1 cellular context compared by ENCODE assay signal in genomic region chr17:42866631-42867575, GRCh38.
A peak's percentile ranks its signal among the peaks of the same experiment; 100 is the strongest.
TF ChIP-seq lines count a peak whose summit lies in the region.

No MANE protein-coding gene starts in this region.

TF ChIP-seq in HepG2, 621 proteins besides CTCF, POLR2A, EP300 and RAD21 (continued from another document and continues in another):
- TF ChIP-seq MIER2 (CRISPR knock-in tag; IDR thresholded peaks at IDR 0.05) (peak; percentile 6; the same call in 1 of the 2 replicates), FOXO1 (CRISPR knock-in tag; IDR thresholded peaks at IDR 0.05) (peak; percentile 61; the same call in 1 of the 2 replicates), SP5 (CRISPR knock-in tag; IDR thresholded peaks at IDR 0.05; ENCODE audit: borderline replicate concordance, low read depth) (peak; percentile 96), ZBTB38 (CRISPR knock-in tag; IDR thresholded peaks at IDR 0.05) (no peak), ZNF549 (CRISPR knock-in tag; IDR thresholded peaks at IDR 0.05) (no peak), MXD1 (CRISPR knock-in tag; IDR thresholded peaks at IDR 0.05) (no peak), ZNF333 (CRISPR knock-in tag; IDR thresholded peaks at IDR 0.05; ENCODE audit: borderline replicate concordance) (0 out of 2 replicates have a peak, but pooled peaks have one; percentile 27), ZBTB25 (CRISPR knock-in tag; IDR thresholded peaks at IDR 0.05) (no peak), AKAP8 (CRISPR knock-in tag; IDR thresholded peaks at IDR 0.05) (no peak), NR2F1 (CRISPR knock-in tag; IDR thresholded peaks at IDR 0.05) (peak; percentile 74 to 94; a peak in 3 of 4 replicates), HNRNPLL (IDR thresholded peaks at IDR 0.05; ENCODE audit: low read depth, low read length, poor library complexity, severe bottlenecking) (no peak), ZFP37 (CRISPR knock-in tag; IDR thresholded peaks at IDR 0.05; ENCODE audit: borderline replicate concordance) (no peak), MAFK (conservative IDR thresholded peaks at IDR 0.05 in 1 of 2, IDR thresholded peaks at IDR 0.05 in 1 of 2; ENCODE audit: low read length in 2 of 2) (no peak), ZMAT3 (CRISPR knock-in tag; conservative IDR thresholded peaks at IDR 0.05) (no peak), ZNF124 (CRISPR knock-in tag; IDR thresholded peaks at IDR 0.05) (no peak; the same call in 1 of the 2 replicates), DMAP1 (CRISPR knock-in tag; IDR thresholded peaks at IDR 0.05) (no peak), ZHX1 (CRISPR knock-in tag; IDR thresholded peaks at IDR 0.05; ENCODE audit: low read depth) (no peak), CCAR2 (optimal IDR thresholded peaks at IDR 0.05; ENCODE audit: low read depth, low read length) (no peak), ZC3H13 (CRISPR knock-in tag; IDR thresholded peaks at IDR 0.05) (no peak), NCOR1 (IDR thresholded peaks at IDR 0.05; ENCODE audit: borderline replicate concordance, low read length) (peak; percentile 91), ZNF234 (CRISPR knock-in tag; conservative IDR thresholded peaks at IDR 0.05) (no peak), ZNF773 (CRISPR knock-in tag; IDR thresholded peaks at IDR 0.05; ENCODE audit: borderline replicate concordance) (no peak), ZNF451 (CRISPR knock-in tag; IDR thresholded peaks at IDR 0.05) (no peak), ZNF362 (CRISPR knock-in tag; IDR thresholded peaks at IDR 0.05; ENCODE audit: borderline replicate concordance) (peak; percentile 77; the same call in 1 of the 2 replicates), ZNF251 (CRISPR knock-in tag; IDR thresholded peaks at IDR 0.05) (no peak), POLR2AphosphoS2 (IDR thresholded peaks at IDR 0.05; ENCODE audit: low read depth, low read length) (no peak), ZNF326 (CRISPR knock-in tag; IDR thresholded peaks at IDR 0.05; ENCODE audit: borderline replicate concordance) (no peak), U2AF1 (optimal IDR thresholded peaks at IDR 0.05; ENCODE audit: low read depth, low read length) (no peak), TFE3 (CRISPR knock-in tag; IDR thresholded peaks at IDR 0.05) (0 out of 2 replicates have a peak, but pooled peaks have one; percentile 13), HOXA7 (CRISPR knock-in tag; IDR thresholded peaks at IDR 0.05) (no peak), ZBTB10 (CRISPR knock-in tag; IDR thresholded peaks at IDR 0.05; ENCODE audit: borderline replicate concordance) (no peak), ZNF468 (CRISPR knock-in tag; IDR thresholded peaks at IDR 0.05) (no peak), DNMT1 (CRISPR knock-in tag; IDR thresholded peaks at IDR 0.05) (no peak), CBX1 (IDR thresholded peaks at IDR 0.05; ENCODE audit: low read depth) (peak; percentile 19), CSRNP1 (CRISPR knock-in tag; IDR thresholded peaks at IDR 0.05) (no peak), ARNT2 (CRISPR knock-in tag; IDR thresholded peaks at IDR 0.05; ENCODE audit: low read depth) (no peak; the same call in 1 of the 2 replicates), SMAD9 (CRISPR knock-in tag; IDR thresholded peaks at IDR 0.05) (no peak), FOXC1 (CRISPR knock-in tag; IDR thresholded peaks at IDR 0.05; ENCODE audit: borderline replicate concordance) (no peak), CREM (IDR thresholded peaks at IDR 0.05) (peak; percentile 85), CREM (CRISPR knock-in tag; IDR thresholded peaks at IDR 0.05) (no peak), GATAD1 (CRISPR knock-in tag; IDR thresholded peaks at IDR 0.05) (peak; percentile 32; the same call in 1 of the 2 replicates), ERF (CRISPR knock-in tag; IDR thresholded peaks at IDR 0.05) (peak; percentile 55; the same call in 1 of the 2 replicates), ETV5 (CRISPR knock-in tag; IDR thresholded peaks at IDR 0.05; ENCODE audit: borderline replicate concordance) (peak; percentile 86), ZNF460 (CRISPR knock-in tag; IDR thresholded peaks at IDR 0.05; ENCODE audit: borderline replicate concordance) (no peak), ZXDC (CRISPR knock-in tag; IDR thresholded peaks at IDR 0.05) (no peak), CC2D1A (CRISPR knock-in tag; IDR thresholded peaks at IDR 0.05) (no peak), RBFOX2 (IDR thresholded peaks at IDR 0.05; ENCODE audit: low read depth, low read length) (no peak), SMYD3 (CRISPR knock-in tag; IDR thresholded peaks at IDR 0.05) (no peak), GABPA (IDR thresholded peaks at IDR 0.05; ENCODE audit: low read depth, low read length) (no peak), GABPA (CRISPR knock-in tag; IDR thresholded peaks at IDR 0.05; ENCODE audit: low read depth) (peak; percentile 65), TARDBP (CRISPR knock-in tag; IDR thresholded peaks at IDR 0.05) (peak; percentile 92)
